1 cellular context compared by ENCODE assay signal in the genomic region with DNA sequence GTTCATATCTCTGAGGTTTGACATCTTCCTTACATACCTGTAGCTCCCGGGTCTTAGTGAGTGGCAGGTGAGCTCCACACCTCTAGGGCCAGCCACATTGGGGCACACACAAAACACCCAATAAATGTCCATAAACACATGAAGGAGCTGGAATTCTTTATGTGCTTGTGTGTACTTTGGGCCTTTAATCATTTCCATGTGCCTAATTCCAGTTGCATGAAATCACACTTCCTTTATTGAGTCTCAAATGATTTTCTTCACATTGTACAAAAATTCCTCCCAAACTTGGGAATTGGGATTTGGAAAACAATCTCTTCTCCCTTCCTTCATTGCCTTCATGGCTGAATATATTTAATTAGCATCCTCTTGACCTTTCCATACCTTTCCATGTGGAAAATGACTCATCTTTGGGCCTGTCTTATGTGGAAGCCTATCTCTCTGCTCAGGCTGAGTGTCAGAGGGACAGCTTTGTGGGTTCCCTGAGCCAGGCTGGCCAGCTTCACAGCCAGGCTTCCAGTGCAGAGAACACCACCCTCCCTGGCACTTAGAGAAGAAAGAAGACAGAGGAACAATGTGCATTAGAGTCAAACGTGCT.
TF ChIP-seq lines count a peak whose summit lies in the region.

No MANE protein-coding gene starts in this region.

TF ChIP-seq in IMR-90, 13 proteins besides CTCF, POLR2A, EP300 and RAD21:
- TF ChIP-seq RCOR1 (IDR thresholded peaks at IDR 0.05; ENCODE audit: insufficient replicate concordance, low read length), result no peak
- TF ChIP-seq, protein P1, sequence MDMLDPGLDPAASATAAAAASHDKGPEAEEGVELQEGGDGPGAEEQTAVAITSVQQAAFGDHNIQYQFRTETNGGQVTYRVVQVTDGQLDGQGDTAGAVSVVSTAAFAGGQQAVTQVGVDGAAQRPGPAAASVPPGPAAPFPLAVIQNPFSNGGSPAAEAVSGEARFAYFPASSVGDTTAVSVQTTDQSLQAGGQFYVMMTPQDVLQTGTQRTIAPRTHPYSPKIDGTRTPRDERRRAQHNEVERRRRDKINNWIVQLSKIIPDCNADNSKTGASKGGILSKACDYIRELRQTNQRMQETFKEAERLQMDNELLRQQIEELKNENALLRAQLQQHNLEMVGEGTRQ (IDR thresholded peaks at IDR 0.05; ENCODE audit: low read depth, low read length), result no peak
